9 cellular contexts compared by ENCODE assay signal in genomic region chr1:197199923-197200467, GRCh38. TPM values are rescaled to one million over a fixed set of nuclear protein-coding genes. Genes with fewer than 3 reads are reported as not detected.
DNase-seq lines count a peak whose midpoint lies in the region; ATAC-seq, FAIRE-seq and TF ChIP-seq lines count a peak whose summit lies in the region.
"Had no signal": no experiment of that assay in that cellular context is flagged by ENCODE, and none has a peak within 500 bp of the region (broad histone marks: within the 10 kb centered on the region; RNA-seq: fewer than 3 reads in every experiment).

No MANE protein-coding gene starts in this region.

- H3K4ac ChIP-seq in H1 (replicated peaks; ENCODE audit: insufficient read length, low read depth, low read length) = no peak overlapping the region

- no peak overlapping the region for H2BK15ac ChIP-seq in H1 (ENCODE audit: low read length)

- no peak overlapping the region for H2BK120ac ChIP-seq in H1 (replicated peaks; ENCODE audit: low read depth, low read length)

- H2BK5ac ChIP-seq in H1 (ENCODE audit: low read depth, low read length) = no peak overlapping the region

- H3K9ac ChIP-seq in OCI-LY1 (ENCODE audit: low read length) (peak overlapping the region; percentile 83; the same call in 1 of the 2 replicates), H1 (replicated peaks in 1 of 4; ENCODE audit: extremely low read depth in 1 of 4, low read depth in 3 of 4, low read length in 3 of 4) (peak overlapping the region in 1 of 4 experiments; percentile 82; a peak in 2 of 7 replicates)

- H4K20me1 ChIP-seq in OCI-LY1 (ENCODE audit: insufficient read depth, low read length) (no peaks in the 10 kb centered on the region), H1 (replicated peaks in 1 of 2; ENCODE audit: control insufficient read depth in 1 of 2, insufficient read depth in 2 of 2, low read length in 2 of 2) (no peaks in the 10 kb centered on the region)

- H3K23ac ChIP-seq in H1 (ENCODE audit: insufficient read length) = no peak overlapping the region

- no peak overlapping the region for H4K5ac ChIP-seq in H1 (ENCODE audit: insufficient read length, low read depth, low read length)

- H3K9me2 ChIP-seq in OCI-LY1 (ENCODE audit: low read depth, low read length) = no peaks in the 10 kb centered on the region

- DNase-seq in DMS153 (lab: John Stamatoyannopoulos, UW) (peak; percentile 11), DMS153 treated with DMSO at 0.1 percent for 48 hours (lab: John Stamatoyannopoulos, UW; ENCODE audit: unreplicated experiment) (no peak), H1 (ENCODE audit: low read depth in 1 of 2, low spot score in 2 of 2) (no peak), pancreas (no peak), NCI-H2196 (lab: John Stamatoyannopoulos, UW; ENCODE audit: unreplicated experiment) (no peak), hippocampal formation (lab: John Stamatoyannopoulos, UW) (no peak)

- TF ChIP-seq RAD21 in H1 (IDR thresholded peaks at IDR 0.05 in 1 of 2, conservative IDR thresholded peaks at IDR 0.05 in 1 of 2; ENCODE audit: low read depth in 2 of 2, low read length in 2 of 2) = no peak

- H3K4me2 ChIP-seq in OCI-LY1 (ENCODE audit: low read length) = peak overlapping the region; percentile 92
- peak overlapping the region; percentile 85 to 92 for H3K4me2 ChIP-seq in H1 (ENCODE audit: insufficient read depth in 1 of 2, low read depth in 2 of 2, low read length in 2 of 2)

- no peaks in the 10 kb centered on the region for H3F3A ChIP-seq in OCI-LY1 (ENCODE audit: insufficient read depth, low read length)

- H3K27ac ChIP-seq in OCI-LY1 (ENCODE audit: low read depth, low read length, poor library complexity, severe bottlenecking) (no peak overlapping the region), H1 (ENCODE audit: low read depth, low read length) (no peak overlapping the region), pancreas (peak overlapping the region in 2 of 4 donors; percentile 92 to 93)

- no peak for TF ChIP-seq POLR2A in H1 (IDR thresholded peaks at IDR 0.05; ENCODE audit: control extremely low read depth in 1 of 2, low read depth in 2 of 2, low read length in 2 of 2)

- H3K4me3 ChIP-seq in OCI-LY1 (ENCODE audit: low read depth, low read length, poor library complexity, severe bottlenecking) (peak overlapping the region; percentile 85), H1 (ENCODE audit: extremely low read depth in 1 of 4, insufficient read depth in 2 of 4, low read depth in 3 of 4, low read length in 4 of 4) (peak overlapping the region; percentile 86 to 95 (median 88); a peak in 6 of 8 replicates), pancreas (peak overlapping the region; percentile 72 to 90 (median 82))

- H2AFZ ChIP-seq in OCI-LY1 (ENCODE audit: low read length) (no peak overlapping the region), H1 (ENCODE audit: low read length) (no peak overlapping the region)

- 81% methylated on average over 5 of the region's 5 CpGs; no CpG with 5 or more reads in 1 of the 2 experiments for WGBS in H1 (ENCODE audit: extremely low coverage in 1 of 2, insufficient coverage in 1 of 2, insufficient read length in 1 of 2, insufficient replicate concordance in 2 of 2, low coverage in 1 of 2, low lambda C conversion rate in 2 of 2, missing lambda C conversion rate in 1 of 2), 2 experiments
- WGBS in pancreas, 2 donors = 41 to 60% methylated on average over 5 of the region's 5 CpGs

- H3K27me3 ChIP-seq in OCI-LY1 (ENCODE audit: insufficient read depth, low read length) (no peaks in the 10 kb centered on the region), H1 (replicated peaks in 1 of 4; ENCODE audit: control insufficient read depth in 3 of 4, extremely low read depth in 1 of 4, insufficient read depth in 3 of 4, low read length in 3 of 4) (no peaks in the 10 kb centered on the region), pancreas (no peaks in the 10 kb centered on the region)

- H3K79me2 ChIP-seq in OCI-LY1 (ENCODE audit: insufficient read depth, low read length) (peaks cover 13% of the 10 kb centered on the region; the same call in 1 of the 2 replicates), H1 (ENCODE audit: control insufficient read depth in 1 of 2, insufficient read depth in 2 of 2, low read length in 2 of 2) (peaks cover 0 to 56% of the 10 kb centered on the region in 2 experiments; a peak in 2 of 4 replicates)

- H3K9me3 ChIP-seq in OCI-LY1 (ENCODE audit: low read length) (no peaks in the 10 kb centered on the region), H1 (ENCODE audit: insufficient read depth in 2 of 2, low read depth in 1 of 2, low read length in 1 of 2) (no peaks in the 10 kb centered on the region), pancreas (no peaks in the 10 kb centered on the region)

- no peaks in the 10 kb centered on the region for H3K79me1 ChIP-seq in H1 (ENCODE audit: low read depth, low read length)

- H2AK5ac ChIP-seq in H1 (ENCODE audit: low read depth, low read length) = no peak overlapping the region

- H3K23me2 ChIP-seq in H1 (ENCODE audit: low read depth, low read length) = no peaks in the 10 kb centered on the region; the same call in 1 of the 2 replicates

- CTCF ChIA-PET in H1 (lab: Charles Lee; ENCODE audit: partially characterized antibody) = no interaction called here

- TF ChIP-seq EP300 in H1 (IDR thresholded peaks at IDR 0.05; ENCODE audit: borderline replicate concordance in 1 of 2, low read depth in 2 of 2, low read length in 2 of 2) = no peak

- no peak overlapping the region for H2BK12ac ChIP-seq in H1 (ENCODE audit: low read depth, low read length)

- peak in 2 of 4 donors; percentile 3 to 24 for ATAC-seq in pancreas
- ATAC-seq in HG02938 (IDR thresholded peaks at IDR 0.05; ENCODE audit: unreplicated experiment) = no peak

- H2BK20ac ChIP-seq in H1 (ENCODE audit: low read length) = no peak overlapping the region

- no peak overlapping the region for H3K14ac ChIP-seq in H1 (ENCODE audit: insufficient read length)

- H4K8ac ChIP-seq in H1 (ENCODE audit: extremely low read depth, insufficient read depth, low read length) = no peak overlapping the region

- FAIRE-seq in H1 (lab: Jason Lieb, UNC) = no peak
- FAIRE-seq in pancreas (lab: Jason Lieb, UNC) = no peak
- FAIRE-seq: A204.1 had no signal

- H3K36me3 ChIP-seq in OCI-LY1 (ENCODE audit: insufficient read depth, low read length) = no peaks in the 10 kb centered on the region
- no peaks in the 10 kb centered on the region for H3K36me3 ChIP-seq in H1 (ENCODE audit: control insufficient read depth in 2 of 4, insufficient read depth in 4 of 4, low read length in 3 of 4)
- no peaks in the 10 kb centered on the region for H3K36me3 ChIP-seq in pancreas

- H3K18ac ChIP-seq in H1 (ENCODE audit: extremely low read depth, low read length) = no peak overlapping the region

- TF ChIP-seq CTCF in OCI-LY1 (IDR thresholded peaks at IDR 0.05; ENCODE audit: low read length) (no peak), H1 (IDR thresholded peaks at IDR 0.05; ENCODE audit: control extremely low read depth in 1 of 3, insufficient read depth in 1 of 3, low read depth in 1 of 3, low read length in 3 of 3) (no peak), pancreas (IDR thresholded peaks at IDR 0.05) (no peak)

- intact Hi-C loops in pancreas (cut with DNase I) = no loop called here

- H4K91ac ChIP-seq in H1 (replicated peaks; ENCODE audit: insufficient read length, low read length) = no peak overlapping the region

- peaks cover 38% of the 10 kb centered on the region for H3K4me1 ChIP-seq in OCI-LY1 (ENCODE audit: insufficient read depth, low read length, severe bottlenecking)
- H3K4me1 ChIP-seq in H1 (replicated peaks in 1 of 4; ENCODE audit: control insufficient read depth in 3 of 4, insufficient read depth in 4 of 4, low read length in 3 of 4) = peaks cover 0 to 6% (median 1%) of the 10 kb centered on the region in 4 experiments; a peak in 1 of 7 replicates
- H3K4me1 ChIP-seq in pancreas = peaks cover 15 to 27% (median 24%) of the 10 kb centered on the region in 3 donors

- POLR2A ChIA-PET in H1 (lab: Charles Lee; ENCODE audit: partially characterized antibody) = interaction anchor here (0.6 kb wide), 1 partner anchor 69 kb away, joined by 3 read pairs; no protein-coding TSS in a partner anchor

- no peak overlapping the region for H3K56ac ChIP-seq in H1 (replicated peaks; ENCODE audit: insufficient read length, low read depth, low read length)

TF ChIP-seq in H1, 55 proteins besides CTCF, POLR2A, EP300 and RAD21 (continues in another document):
- no peak for TF ChIP-seq CEBPB (IDR thresholded peaks at IDR 0.05; ENCODE audit: low read depth, low read length)

RNA-seq across cellular contexts. Expression of gene ZBTB41, which starts 1.1 kb away (rescaled TPM):
- total RNA-seq in H1 (2021; fragmentation: NEBNext Ultra II Directional; extraction: Animal tissue kit (Norgen Biotek cat#: 25700)) = 5.6 TPM in 2 replicates
- 0.46 and 0.63 TPM in 2 replicates for polyA plus RNA-seq in H1 (2011; rRNA removed)
- polyA plus RNA-seq in H1 (2011; cell fraction: cytosol; rRNA removed) = 0.88 TPM
- 1.5 TPM for polyA plus RNA-seq in H1 (2011; cell fraction: nucleus; rRNA removed)
- 0.71 to 1.8 TPM (median 0.94 TPM) in 4 replicates for polyA plus RNA-seq in H1 (2012, experiment 1 of 2)
- polyA plus RNA-seq in H1 (2012, experiment 2 of 2) = 0.12 TPM
- 2.0 TPM for polyA plus RNA-seq in H1 (2013, experiment 1 of 2)
- 1.6 TPM for polyA plus RNA-seq in H1 (2013, experiment 2 of 2)
- polyA minus RNA-seq in H1 (2011; rRNA and poly(A)+ RNA removed) = 7.4 and 12.2 TPM in 2 replicates
- polyA minus RNA-seq in H1 (2011; cell fraction: cytosol; rRNA and poly(A)+ RNA removed) = 2.6 TPM
- polyA minus RNA-seq in H1 (2011; cell fraction: nucleus; rRNA and poly(A)+ RNA removed) = 16.0 TPM
- 10 to 100 TPM in 1 of 6 donors, 1 to 10 TPM in 5; 4.8 to 10.5 (median 6.1) TPM for total RNA-seq in pancreas
- 1 to 10 TPM; 1.3 to 3.2 TPM for polyA plus RNA-seq in pancreas

RNA-seq across cellular contexts. Expression of gene ASPM, which starts 53.5 kb away (rescaled TPM):
- 48.8 and 50.3 TPM in 2 replicates for total RNA-seq in H1 (2021; fragmentation: NEBNext Ultra II Directional; extraction: Animal tissue kit (Norgen Biotek cat#: 25700))
- 3.3 and 5.1 TPM in 2 replicates for polyA plus RNA-seq in H1 (2011; rRNA removed)
- polyA plus RNA-seq in H1 (2011; cell fraction: cytosol; rRNA removed) = 8.3 TPM
- polyA plus RNA-seq in H1 (2011; cell fraction: nucleus; rRNA removed) = 6.5 TPM
- polyA plus RNA-seq in H1 (2012, experiment 1 of 2) = 9.4 to 25.1 TPM (median 13.7 TPM) in 4 replicates
- polyA plus RNA-seq in H1 (2012, experiment 2 of 2) = 1.2 TPM
- polyA plus RNA-seq in H1 (2013, experiment 1 of 2) = 45.8 TPM
- polyA plus RNA-seq in H1 (2013, experiment 2 of 2) = 39.0 TPM
- polyA minus RNA-seq in H1 (2011; rRNA and poly(A)+ RNA removed) = 20.2 and 28.9 TPM in 2 replicates
- polyA minus RNA-seq in H1 (2011; cell fraction: cytosol; rRNA and poly(A)+ RNA removed) = 21.5 TPM
- polyA minus RNA-seq in H1 (2011; cell fraction: nucleus; rRNA and poly(A)+ RNA removed) = 54.4 TPM
- under 1 TPM; under 0.01 to 0.72 (median 0.17) TPM for total RNA-seq in pancreas
- under 1 TPM; 0.02 to 0.08 TPM for polyA plus RNA-seq in pancreas

Comparison
In these comparisons a context has a peak if more than half of its experiments do, and no peak if none do; other contexts are left out.
1. RNA of gene ASPM, which starts 53.5 kb away (total RNA-seq): 48.8 to 50.3 TPM in H1; under 0.01 to 0.72 TPM in pancreas; every median in the first group is over 10 times any median in the second.
2. Peak in every context shown above with its lines, with median percentiles within 50 percentile points of each other: H3K4me3 ChIP-seq.